Comparison of ENCODE assay signal across 1 cellular context in genomic region chr6:52393780-52394179, GRCh38.
A peak's percentile ranks its signal among the peaks of the same experiment; 100 is the strongest.
TF ChIP-seq lines count a peak whose summit lies in the region.

No MANE protein-coding gene starts in this region.

TF ChIP-seq in HepG2, 621 proteins besides CTCF, POLR2A, EP300 and RAD21:
- 0 out of 2 replicates have a peak, but pooled peaks have one; percentile 22 for TF ChIP-seq GABPA (IDR thresholded peaks at IDR 0.05; ENCODE audit: low read depth, low read length)
- no peak for TF ChIP-seq GABPA (CRISPR knock-in tag; IDR thresholded peaks at IDR 0.05; ENCODE audit: low read depth)
- 0 out of 2 replicates have a peak, but pooled peaks have one; percentile 52 for TF ChIP-seq ZNF691 (CRISPR knock-in tag; IDR thresholded peaks at IDR 0.05; ENCODE audit: borderline replicate concordance, low read depth)
- TF ChIP-seq TEAD3 (CRISPR knock-in tag; optimal IDR thresholded peaks at IDR 0.05; ENCODE audit: borderline replicate concordance), result peak; percentile 14
- TF ChIP-seq SMARCE1 (IDR thresholded peaks at IDR 0.05; ENCODE audit: borderline replicate concordance), result no peak
